ENCODE assay signal across 28 cellular contexts in the genomic region with DNA sequence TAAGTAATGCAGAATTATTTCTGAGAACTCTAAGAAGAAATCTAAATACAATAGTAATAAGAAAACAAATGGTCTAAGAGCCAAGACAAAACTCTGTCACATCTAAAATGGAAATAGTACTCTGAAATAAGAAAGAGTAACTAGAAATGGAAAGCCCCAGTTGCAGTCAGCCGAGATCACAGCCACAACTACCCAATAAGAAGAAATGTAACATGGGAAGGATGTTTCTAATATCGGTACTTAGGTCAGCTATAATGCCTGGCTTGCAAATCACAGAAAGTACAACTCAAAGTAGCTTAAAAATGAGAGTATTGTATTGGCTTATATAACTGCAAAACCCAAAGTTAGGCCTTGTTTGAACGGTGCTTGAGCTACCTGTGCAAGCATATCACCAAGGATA. TPM values are rescaled to one million over a fixed set of nuclear protein-coding genes. Genes with fewer than 3 reads are reported as not detected.
A peak's percentile ranks its signal among the peaks of the same experiment; 100 is the strongest.
DNase-seq lines count a peak whose midpoint lies in the region; ATAC-seq and TF ChIP-seq lines count a peak whose summit lies in the region.
"Had no signal": no experiment of that assay in that cellular context is flagged by ENCODE, and none has a peak within 500 bp of the region (broad histone marks: within the 10 kb centered on the region; RNA-seq: fewer than 3 reads in every experiment).

No MANE protein-coding gene starts in this region.

- no peak overlapping the region for H2BK120ac ChIP-seq in mesendoderm (ENCODE audit: low read depth, low read length)

- H3K27ac ChIP-seq in mesendoderm (ENCODE audit: low read depth, low read length): no peak overlapping the region
- H3K27ac ChIP-seq: body of pancreas, hepatocyte, lower lobe of right lung, psoas muscle, WERI-Rb-1 had no signal

- H3K36me3 ChIP-seq in mesendoderm (ENCODE audit: control insufficient read depth, insufficient read depth, low read length): no peaks in the 10 kb centered on the region
- H3K36me3 ChIP-seq: lower lobe of right lung, WERI-Rb-1 had no signal

- TF ChIP-seq CTCF in GM13976 (IDR thresholded peaks at IDR 0.05; ENCODE audit: borderline replicate concordance, control extremely low read depth, extremely low read depth, insufficient read depth, missing control alignments): no peak

- H3K4me3 ChIP-seq in mesendoderm (ENCODE audit: low read length): no peak overlapping the region
- H3K4me3 ChIP-seq: body of pancreas, hepatocyte, lower lobe of right lung, psoas muscle had no signal

- no peak overlapping the region for H2BK5ac ChIP-seq in mesendoderm (ENCODE audit: low read length)

- H4K8ac ChIP-seq in mesendoderm (ENCODE audit: low read depth, low read length): no peak overlapping the region

- H4K5ac ChIP-seq in mesendoderm (ENCODE audit: low read length): no peak overlapping the region

- no peaks in the 10 kb centered on the region for H3K27me3 ChIP-seq in mesendoderm (ENCODE audit: insufficient read depth, low read length, poor library complexity)
- H3K27me3 ChIP-seq: body of pancreas, hepatocyte had no signal

- no peak overlapping the region for H3K4ac ChIP-seq in mesendoderm (ENCODE audit: low read depth, low read length)

- no peak overlapping the region for H2BK15ac ChIP-seq in mesendoderm (replicated peaks; ENCODE audit: low read depth)

- no peak overlapping the region for H3K56ac ChIP-seq in mesendoderm (ENCODE audit: low read length)

- no CpG with 5 or more reads among the region's 3 CpGs for WGBS in mesendoderm (ENCODE audit: extremely low coverage, insufficient coverage, low lambda C conversion rate)

- no peaks in the 10 kb centered on the region for H3K79me1 ChIP-seq in mesendoderm (ENCODE audit: low read length)

- no peak overlapping the region for H3K9ac ChIP-seq in mesendoderm (ENCODE audit: low read length)
- H3K9ac ChIP-seq: SK-N-SH had no signal

- H3K4me1 ChIP-seq in mesendoderm (ENCODE audit: control insufficient read depth, low read depth, low read length): peaks cover 2% of the 10 kb centered on the region
- H3K4me1 ChIP-seq: lower lobe of right lung had no signal

- no peaks in the 10 kb centered on the region for H3K79me2 ChIP-seq in mesendoderm (ENCODE audit: control insufficient read depth, insufficient read depth, low read length)
- H3K79me2 ChIP-seq: hepatocyte had no signal

- DNase-seq in GM13976 (ENCODE audit: low spot score) (peak; percentile 36), H4 (ENCODE audit: low spot score) (no peak), NCI-H2029 treated with DMSO at 0.1 percent for 48 hours (lab: John Stamatoyannopoulos, UW) (no peak), mesendoderm (no peak)
- no peak for DNase-seq in activated CD4-positive, alpha-beta T cell treated with anti-CD3 and anti-CD28 coated beads for 4 hours
- DNase-seq: activated CD4-positive, alpha-beta T cell treated with anti-CD3 and anti-CD28 coated beads, Interleukin-2, amount 50 U/mL, for 4 hours; activated gamma-delta T cell; body of pancreas; COR-L47; DMS79 treated with DMSO at 0.1 percent for 48 hours; effector CD8-positive, alpha-beta T cell; foreskin melanocyte; islet precursor cell; KBM-7; lower lobe of right lung; NCI-H2171 treated with DMSO at 0.1 percent for 48 hours; NCI-H524 treated with DMSO at 0.1 percent for 48 hours; psoas muscle; RPMI8226; SK-N-SH; stimulated activated CD4-positive, alpha-beta T cell treated with anti-CD3 and anti-CD28 coated beads, Interleukin-1b, Interleukin-23, amount 100 ng/mL, for 48 hours; stimulated activated naive B cell treated with anti-CD40 and anti-IgM and Interleukin-4, amounts not matched to agents 10 μg/mL and 1 μg/mL and 100 μg/mL, for 72 hours; WERI-Rb-1 had no signal

- H3K23ac ChIP-seq in mesendoderm (ENCODE audit: low read length): no peak overlapping the region

- H2AK5ac ChIP-seq in mesendoderm (ENCODE audit: low read length): no peak overlapping the region

- in situ Hi-C loops in GM13976 (cut with MboI; ENCODE audit: low sequenced_read_pairs, unreplicated experiment): no loop called here

- peak; percentile 94 for ATAC-seq in GM18870 (IDR thresholded peaks at IDR 0.05; ENCODE audit: unreplicated experiment)
- ATAC-seq in HG02852 (IDR thresholded peaks at IDR 0.05; ENCODE audit: unreplicated experiment): peak; percentile 90
- ATAC-seq in HG03565 (IDR thresholded peaks at IDR 0.05; ENCODE audit: unreplicated experiment): peak; percentile 53
- ATAC-seq: body of pancreas; HCT116; psoas muscle; stimulated activated naive B cell treated with anti-CD40 and anti-IgM and Interleukin-4, amounts not matched to agents 10 μg/mL and 1 μg/mL and 100 μg/mL, for 72 hours had no signal

- H3K4me2 ChIP-seq in mesendoderm (ENCODE audit: low read length): no peak overlapping the region
- H3K4me2 ChIP-seq: hepatocyte, SK-N-SH had no signal

- no peak overlapping the region for H3K18ac ChIP-seq in mesendoderm (ENCODE audit: low read length)

RNA-seq across cellular contexts. Expression of gene USP25, which starts 58.6 kb away (rescaled TPM):
- 19.0 and 19.1 TPM in 2 replicates for total RNA-seq in H4 (2014; rRNA removed; shearing (Covaris generic))
- 30.4 TPM for polyA plus RNA-seq in mesendoderm (2013, experiment 1 of 2)
- polyA plus RNA-seq in mesendoderm (2013, experiment 2 of 2): 31.1 TPM
